ENCODE assay signal across 26 cellular contexts in the genomic region with DNA sequence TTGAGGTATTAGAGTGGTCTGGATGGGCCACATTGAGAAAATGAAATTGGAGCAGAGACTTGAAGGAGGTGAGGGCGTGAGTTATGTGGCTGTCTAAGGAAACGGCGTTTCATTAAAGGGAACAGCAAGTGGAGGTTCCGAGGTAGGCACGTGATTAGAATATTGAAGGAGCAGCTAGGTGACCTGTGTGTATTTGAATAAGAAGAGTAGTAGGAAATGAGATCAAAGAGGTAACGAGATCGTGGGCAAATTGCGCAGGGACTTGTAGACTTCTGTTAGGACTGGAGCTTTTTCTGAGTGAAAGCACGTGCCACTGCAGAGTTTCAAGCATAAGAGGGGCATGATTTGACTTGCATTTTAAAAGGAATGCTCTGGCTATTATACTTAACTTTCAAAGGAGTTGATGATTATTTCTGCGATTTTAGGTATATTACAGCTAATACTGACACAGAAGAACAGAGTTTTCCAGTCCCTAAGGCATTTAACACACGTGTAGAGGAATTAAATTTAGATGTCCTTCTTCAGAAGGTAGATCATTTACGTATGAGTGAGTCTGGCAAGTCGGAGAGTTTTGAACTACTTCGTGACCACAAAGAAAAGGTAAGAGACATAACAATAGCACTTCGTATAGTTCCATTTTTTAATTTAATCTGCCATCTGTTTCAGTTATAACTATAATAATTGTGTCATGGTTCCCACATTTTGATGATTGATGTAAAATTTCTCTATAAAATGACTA. TPM values are rescaled to one million over a fixed set of nuclear protein-coding genes. Genes with fewer than 3 reads are reported as not detected.
DNase-seq lines count a peak whose midpoint lies in the region; ATAC-seq and TF ChIP-seq lines count a peak whose summit lies in the region.
"Had no signal": no experiment of that assay in that cellular context is flagged by ENCODE, and none has a peak within 500 bp of the region (broad histone marks: within the 10 kb centered on the region; RNA-seq: fewer than 3 reads in every experiment).

No MANE protein-coding gene starts in this region.

- DNase-seq in WTC11 (ENCODE audit: low spot score), result no peak
- no peak for DNase-seq in esophagus squamous epithelium (lab: John Stamatoyannopoulos, UW)
- peak; percentile 31 for DNase-seq in kidney tubule cell (ENCODE audit: low spot score)
- peak; percentile 43 for DNase-seq in renal cortical epithelial cell (ENCODE audit: low read depth)
- DNase-seq in uterus, result no peak
- no peak for DNase-seq in activated CD8-positive, alpha-beta T cell treated with anti-CD3 and anti-CD28 coated beads, Interleukin-2, amount 10 ng/mL, durations not matched to agents 7 days and 5 days
- DNase-seq: AML-193; CD4-positive, alpha-beta T cell; COR-L47; GOT3; HFFc6; KG1; MM.1S; NCI-H2029; NCI-H446; NCI-H526; NCI-H82; NK-92 treated with Interleukin-12 subunit alpha and Interleukin-12 subunit beta, amount 100 ng/mL, for 24 hours; PC-9; Right ventricle myocardium superior; RPMI8226 had no signal

- TF ChIP-seq CTCF in WTC11 (IDR thresholded peaks at IDR 0.05) (no peak), esophagus squamous epithelium (IDR thresholded peaks at IDR 0.05) (no peak), uterus (IDR thresholded peaks at IDR 0.05) (no peak)

- intact Hi-C loops in esophagus squamous epithelium (cut with DNase I) (no loop called here), uterus (cut with DNase I; ENCODE audit: low total_unique reads) (no loop called here)

- 41 to 57% methylated on average over 15 of the region's 15 CpGs for WGBS in esophagus squamous epithelium, 2 donors

- H3K9me3 ChIP-seq in esophagus squamous epithelium (no peaks in the 10 kb centered on the region), uterus (no peaks in the 10 kb centered on the region)
- H3K9me3 ChIP-seq: HAP-1, SJSA1 had no signal

- CTCF ChIA-PET in WTC11 (lab: Charles Lee), result interaction anchor here (1.1 to 1.4 kb wide), 2 partner anchors 8 to 96 kb away, joined by 3 to 4 read pairs; no protein-coding TSS in a partner anchor
- CTCF ChIA-PET in activated CD8-positive, alpha-beta T cell treated with anti-CD3 and anti-CD28 coated beads, Interleukin-2, amount 10 ng/mL, durations not matched to agents 7 days and 5 days (lab: Charles Lee), result interaction anchor here (1.1 to 1.7 kb wide), 2 partner anchors 45 to 103 kb away, joined by 3 to 5 read pairs; a partner anchor contains a TSS

- ATAC-seq in WTC11 (peak; percentile 24; the same call in 1 of the 2 replicates), GM19467 (IDR thresholded peaks at IDR 0.05; ENCODE audit: unreplicated experiment) (no peak), GM19463 (IDR thresholded peaks at IDR 0.05; ENCODE audit: unreplicated experiment) (no peak)
- no peak for ATAC-seq in activated CD8-positive, alpha-beta T cell treated with anti-CD3 and anti-CD28 coated beads, Interleukin-2, amount 10 ng/mL, durations not matched to agents 7 days and 5 days

- H3K4me3 ChIP-seq in esophagus squamous epithelium (peak overlapping the region in 3 of 4 donors; percentile 7 to 45 (median 19)), uterus (no peak overlapping the region)
- H3K4me3 ChIP-seq: BLaER1 treated with 17β-estradiol and CSF1 and Interleukin-3, amounts not matched to agents 10 nM and 100 nM; HAP-1; PC-9; SJSA1 had no signal

- peaks cover 8% of the 10 kb centered on the region for H3K9me3 Mint-ChIP-seq in WTC11
- no peaks in the 10 kb centered on the region for H3K9me3 Mint-ChIP-seq in activated CD8-positive, alpha-beta T cell treated with anti-CD3 and anti-CD28 coated beads, Interleukin-2, amount 10 ng/mL, durations not matched to agents 7 days and 5 days (ENCODE audit: insufficient read depth)
- H3K9me3 Mint-ChIP-seq: CD4-positive, alpha-beta T cell; HFFc6 had no signal

- no peaks in the 10 kb centered on the region for H3K27me3 ChIP-seq in esophagus squamous epithelium
- no peaks in the 10 kb centered on the region for H3K27me3 ChIP-seq in uterus
- H3K27me3 ChIP-seq: BLaER1 treated with 17β-estradiol and CSF1 and Interleukin-3, amounts not matched to agents 10 nM and 100 nM; SJSA1 had no signal

- POLR2A ChIA-PET in WTC11 (lab: Charles Lee), result interaction anchor here (0.7 kb wide), 1 partner anchor 13 kb away, joined by 3 read pairs; no protein-coding TSS in a partner anchor
- POLR2A ChIA-PET in activated CD8-positive, alpha-beta T cell treated with anti-CD3 and anti-CD28 coated beads, Interleukin-2, amount 10 ng/mL, durations not matched to agents 7 days and 5 days (lab: Charles Lee), result no interaction called here

- H3K36me3 ChIP-seq in esophagus squamous epithelium, result no peaks in the 10 kb centered on the region
- H3K36me3 ChIP-seq in uterus, result no peaks in the 10 kb centered on the region
- H3K36me3 ChIP-seq: BLaER1 treated with 17β-estradiol and CSF1 and Interleukin-3, amounts not matched to agents 10 nM and 100 nM; HAP-1; SJSA1 had no signal

- TF ChIP-seq POLR2A in esophagus squamous epithelium (IDR thresholded peaks at IDR 0.05) (no peak), uterus (IDR thresholded peaks at IDR 0.05) (no peak)

- peaks cover 16% of the 10 kb centered on the region for H3K36me3 Mint-ChIP-seq in WTC11
- no peaks in the 10 kb centered on the region for H3K36me3 Mint-ChIP-seq in activated CD8-positive, alpha-beta T cell treated with anti-CD3 and anti-CD28 coated beads, Interleukin-2, amount 10 ng/mL, durations not matched to agents 7 days and 5 days (ENCODE audit: low read depth)

- H3K27ac ChIP-seq in esophagus squamous epithelium (no peak overlapping the region), uterus (no peak overlapping the region)
- H3K27ac ChIP-seq: BLaER1 treated with 17β-estradiol and CSF1 and Interleukin-3, amounts not matched to agents 10 nM and 100 nM; PC-9; SJSA1 had no signal

- no peaks in the 10 kb centered on the region for H3K27me3 Mint-ChIP-seq in WTC11 (ENCODE audit: low read depth)
- peaks cover 3% of the 10 kb centered on the region for H3K27me3 Mint-ChIP-seq in activated CD8-positive, alpha-beta T cell treated with anti-CD3 and anti-CD28 coated beads, Interleukin-2, amount 10 ng/mL, durations not matched to agents 7 days and 5 days (ENCODE audit: low read depth)
- H3K27me3 Mint-ChIP-seq: CD4-positive, alpha-beta T cell had no signal

- peaks cover 14% of the 10 kb centered on the region for H3K4me1 Mint-ChIP-seq in WTC11
- H3K4me1 Mint-ChIP-seq in activated CD8-positive, alpha-beta T cell treated with anti-CD3 and anti-CD28 coated beads, Interleukin-2, amount 10 ng/mL, durations not matched to agents 7 days and 5 days (ENCODE audit: low read depth), result no peaks in the 10 kb centered on the region

- no peak overlapping the region for H3K4me3 Mint-ChIP-seq in WTC11
- H3K4me3 Mint-ChIP-seq in activated CD8-positive, alpha-beta T cell treated with anti-CD3 and anti-CD28 coated beads, Interleukin-2, amount 10 ng/mL, durations not matched to agents 7 days and 5 days, result no peak overlapping the region
- H3K4me3 Mint-ChIP-seq: CD4-positive, alpha-beta T cell; HFFc6 had no signal

- no peak overlapping the region for H3K27ac Mint-ChIP-seq in WTC11
- no peak overlapping the region for H3K27ac Mint-ChIP-seq in activated CD8-positive, alpha-beta T cell treated with anti-CD3 and anti-CD28 coated beads, Interleukin-2, amount 10 ng/mL, durations not matched to agents 7 days and 5 days
- H3K27ac Mint-ChIP-seq: CD4-positive, alpha-beta T cell; HFFc6 had no signal

- H3K4me1 ChIP-seq in esophagus squamous epithelium, result peaks cover 0 to 4% (median 0%) of the 10 kb centered on the region in 3 donors
- H3K4me1 ChIP-seq in uterus, result no peaks in the 10 kb centered on the region
- H3K4me1 ChIP-seq: BLaER1 treated with 17β-estradiol and CSF1 and Interleukin-3, amounts not matched to agents 10 nM and 100 nM; HAP-1; SJSA1 had no signal

TF ChIP-seq in WTC11, 78 proteins besides CTCF, POLR2A, EP300 and RAD21:
- TF ChIP-seq, protein P1, sequence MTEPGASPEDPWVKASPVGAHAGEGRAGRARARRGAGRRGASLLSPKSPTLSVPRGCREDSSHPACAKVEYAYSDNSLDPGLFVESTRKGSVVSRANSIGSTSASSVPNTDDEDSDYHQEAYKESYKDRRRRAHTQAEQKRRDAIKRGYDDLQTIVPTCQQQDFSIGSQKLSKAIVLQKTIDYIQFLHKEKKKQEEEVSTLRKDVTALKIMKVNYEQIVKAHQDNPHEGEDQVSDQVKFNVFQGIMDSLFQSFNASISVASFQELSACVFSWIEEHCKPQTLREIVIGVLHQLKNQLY (CRISPR knock-in tag; IDR thresholded peaks at IDR 0.05), result no peak
- no peak for TF ChIP-seq SMAD3 (CRISPR knock-in tag; IDR thresholded peaks at IDR 0.05; ENCODE audit: borderline replicate concordance)
- no peak for TF ChIP-seq CBFB (CRISPR knock-in tag; IDR thresholded peaks at IDR 0.05; ENCODE audit: low read depth)
- TF ChIP-seq, protein P2, sequence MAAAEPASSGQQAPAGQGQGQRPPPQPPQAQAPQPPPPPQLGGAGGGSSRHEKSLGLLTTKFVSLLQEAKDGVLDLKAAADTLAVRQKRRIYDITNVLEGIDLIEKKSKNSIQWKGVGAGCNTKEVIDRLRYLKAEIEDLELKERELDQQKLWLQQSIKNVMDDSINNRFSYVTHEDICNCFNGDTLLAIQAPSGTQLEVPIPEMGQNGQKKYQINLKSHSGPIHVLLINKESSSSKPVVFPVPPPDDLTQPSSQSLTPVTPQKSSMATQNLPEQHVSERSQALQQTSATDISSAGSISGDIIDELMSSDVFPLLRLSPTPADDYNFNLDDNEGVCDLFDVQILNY (CRISPR knock-in tag; IDR thresholded peaks at IDR 0.05), result no peak
- no peak for TF ChIP-seq FOXJ3 (CRISPR knock-in tag; IDR thresholded peaks at IDR 0.05; ENCODE audit: borderline replicate concordance)
- no peak for TF ChIP-seq NR1H2 (CRISPR knock-in tag; IDR thresholded peaks at IDR 0.05)
- no peak for TF ChIP-seq ZNF263 (CRISPR knock-in tag; IDR thresholded peaks at IDR 0.05; ENCODE audit: low read depth)
- TF ChIP-seq HMGA2 (CRISPR knock-in tag; IDR thresholded peaks at IDR 0.05), result no peak
- TF ChIP-seq NFATC4 (CRISPR knock-in tag; IDR thresholded peaks at IDR 0.05), result no peak
- TF ChIP-seq, protein P3, sequence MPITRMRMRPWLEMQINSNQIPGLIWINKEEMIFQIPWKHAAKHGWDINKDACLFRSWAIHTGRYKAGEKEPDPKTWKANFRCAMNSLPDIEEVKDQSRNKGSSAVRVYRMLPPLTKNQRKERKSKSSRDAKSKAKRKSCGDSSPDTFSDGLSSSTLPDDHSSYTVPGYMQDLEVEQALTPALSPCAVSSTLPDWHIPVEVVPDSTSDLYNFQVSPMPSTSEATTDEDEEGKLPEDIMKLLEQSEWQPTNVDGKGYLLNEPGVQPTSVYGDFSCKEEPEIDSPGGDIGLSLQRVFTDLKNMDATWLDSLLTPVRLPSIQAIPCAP (CRISPR knock-in tag; IDR thresholded peaks at IDR 0.05), result no peak

RNA-seq across cellular contexts. Expression of a gene that starts 48.7 kb away (rescaled TPM):
- 3.0 to 4.3 TPM (median 3.5 TPM) in 3 replicates for total RNA-seq in WTC11 (2021)
- total RNA-seq in esophagus squamous epithelium, result 1 to 10 TPM; 3.4 to 7.8 (median 4.7) TPM
- total RNA-seq in renal cortical epithelial cell, result 5.2 and 18.1 TPM in 2 replicates
- 10 to 100 TPM; 12.5 to 19.2 (median 14.3) TPM for total RNA-seq in uterus
- total RNA-seq in activated CD8-positive, alpha-beta T cell treated with anti-CD3 and anti-CD28 coated beads, Interleukin-2, amount 10 ng/mL, durations not matched to agents 7 days and 5 days, result 1 to 10 TPM; 1.9 to 2.2 TPM

Comparison
In these comparisons a context has a peak if more than half of its experiments do, and no peak if none do; other contexts are left out.
1. DNase-seq: peak in kidney tubule cell (single experiment) and renal cortical epithelial cell (single experiment); none in WTC11 (single experiment), esophagus squamous epithelium (single experiment), uterus (0 of 2) and activated CD8-positive, alpha-beta T cell treated with anti-CD3 and anti-CD28 coated beads, Interleukin-2, amount 10 ng/mL, durations not matched to agents 7 days and 5 days (single experiment).
2. H3K4me3 ChIP-seq: peak in esophagus squamous epithelium (3 of 4); none in uterus (0 of 2).